In the genomic region with DNA sequence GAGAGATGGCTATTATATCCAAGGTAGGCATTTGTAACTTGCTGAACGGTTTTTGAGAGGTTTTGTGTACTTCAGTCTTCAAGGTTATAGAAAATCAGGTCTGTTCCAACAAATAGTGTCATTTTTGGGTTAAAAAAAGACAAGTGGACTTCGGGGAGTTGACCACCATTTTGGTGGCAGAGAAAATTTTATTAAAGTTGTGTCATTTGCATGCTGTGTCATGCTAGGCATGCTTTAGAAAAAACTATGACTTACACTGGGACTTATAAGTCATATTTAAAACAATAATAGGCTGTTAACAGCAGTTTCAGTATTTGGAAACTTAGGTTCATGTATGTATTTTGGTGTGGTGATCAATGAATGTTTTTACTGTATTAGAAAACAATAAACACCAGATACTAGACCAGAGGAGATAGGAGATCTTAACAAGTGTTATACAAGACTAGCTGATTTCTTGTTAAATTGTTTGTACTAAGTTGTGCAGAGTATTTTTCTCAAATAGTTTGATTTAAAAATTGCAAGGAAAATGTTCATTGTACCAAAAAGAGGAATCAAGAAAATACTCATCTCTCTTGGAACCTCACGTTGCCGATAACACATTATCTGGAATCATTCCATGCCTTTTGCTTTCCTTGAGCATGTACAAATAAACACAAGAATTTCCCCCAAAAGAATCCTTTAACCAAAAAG, we compare ENCODE assay signal across 9 cellular contexts. TPM values are rescaled to one million over a fixed set of nuclear protein-coding genes. Genes with fewer than 3 reads are reported as not detected.
DNase-seq lines count a peak whose midpoint lies in the region; ATAC-seq lines count a peak whose summit lies in the region.
"Had no signal": no experiment of that assay in that cellular context is flagged by ENCODE, and none has a peak within 500 bp of the region (broad histone marks: within the 10 kb centered on the region; RNA-seq: fewer than 3 reads in every experiment).

No MANE protein-coding gene starts in this region.

- H3K27ac ChIP-seq in iPS-20b (ENCODE audit: low read length) (peak overlapping the region; percentile 66), subcutaneous abdominal adipose tissue (ENCODE audit: low read depth, low read length) (no peak overlapping the region), caudate nucleus (ENCODE audit: low read depth, low read length) (no peak overlapping the region)

- peaks cover 12% of the 10 kb centered on the region for H3K4me1 ChIP-seq in iPS-20b (ENCODE audit: insufficient read depth, low read length)
- peaks cover 2 to 28% (median 25%) of the 10 kb centered on the region in 5 donors for H3K4me1 ChIP-seq in subcutaneous abdominal adipose tissue (ENCODE audit: control insufficient read depth in 5 of 5, insufficient read depth in 5 of 5, low read length in 5 of 5)

- H3K27ac Mint-ChIP-seq in activated T-helper 1 cell treated with anti-CD3 and anti-CD28 coated beads, Interleukin-12 subunit alpha, Interleukin-12 subunit beta, Interleukin-2, Interleukin-4 antibody, amounts not matched to agents 30 ng/mL and 10 ng/mL and 1 ng/mL, durations not matched to agents 14 hours and 24 hours and 36 hours: peak overlapping the region; percentile 99

- H3K27me3 ChIP-seq in iPS-20b (ENCODE audit: insufficient read depth, low read length) (no peaks in the 10 kb centered on the region), subcutaneous abdominal adipose tissue (ENCODE audit: control insufficient read depth in 5 of 5, insufficient read depth in 4 of 5, low read length in 5 of 5) (no peaks in the 10 kb centered on the region)
- H3K27me3 ChIP-seq: adrenal gland had no signal

- DNase-seq in activated CD4-positive, CD25-positive, alpha-beta regulatory T cell (lab: John Stamatoyannopoulos, UW): no peak
- no peak for DNase-seq in activated T-helper 1 cell treated with anti-CD3 and anti-CD28 coated beads, Interleukin-12 subunit alpha, Interleukin-12 subunit beta, Interleukin-2, Interleukin-4 antibody, amounts not matched to agents 30 ng/mL and 10 ng/mL and 1 ng/mL, durations not matched to agents 14 hours and 24 hours and 36 hours (ENCODE audit: low spot score)
- DNase-seq in caudate nucleus (lab: John Stamatoyannopoulos, UW) (no peak), NOMO-1 treated with DMSO at 0.1 percent for 48 hours (lab: John Stamatoyannopoulos, UW; ENCODE audit: unreplicated experiment) (no peak)

- H3K4me3 Mint-ChIP-seq in activated T-helper 1 cell treated with anti-CD3 and anti-CD28 coated beads, Interleukin-12 subunit alpha, Interleukin-12 subunit beta, Interleukin-2, Interleukin-4 antibody, amounts not matched to agents 30 ng/mL and 10 ng/mL and 1 ng/mL, durations not matched to agents 14 hours and 24 hours and 36 hours: peak overlapping the region; percentile 99

- H3K4me1 Mint-ChIP-seq in activated T-helper 1 cell treated with anti-CD3 and anti-CD28 coated beads, Interleukin-12 subunit alpha, Interleukin-12 subunit beta, Interleukin-2, Interleukin-4 antibody, amounts not matched to agents 30 ng/mL and 10 ng/mL and 1 ng/mL, durations not matched to agents 14 hours and 24 hours and 36 hours (ENCODE audit: low read depth): peaks cover 65% of the 10 kb centered on the region

- no peaks in the 10 kb centered on the region for H3K9me3 ChIP-seq in iPS-20b (ENCODE audit: insufficient read depth, low read depth, low read length)
- no peaks in the 10 kb centered on the region for H3K9me3 ChIP-seq in subcutaneous abdominal adipose tissue (ENCODE audit: control insufficient read depth in 5 of 5, low read length in 5 of 5)
- H3K9me3 ChIP-seq: adrenal gland had no signal

- H3K36me3 ChIP-seq in iPS-20b (ENCODE audit: insufficient read depth, low read depth, low read length) (peaks cover 57% of the 10 kb centered on the region), subcutaneous abdominal adipose tissue (ENCODE audit: control insufficient read depth in 5 of 5, insufficient read depth in 5 of 5, low read length in 5 of 5) (peaks cover 22 to 43% (median 34%) of the 10 kb centered on the region in 5 donors)

- H3K9ac ChIP-seq in iPS-20b (ENCODE audit: low read depth, low read length) (peak overlapping the region; percentile 99), subcutaneous abdominal adipose tissue (ENCODE audit: low read length in 5 of 5) (peak overlapping the region in 4 of 5 donors; percentile 68 to 84 (median 82))

- H3K27me3 Mint-ChIP-seq in activated T-helper 1 cell treated with anti-CD3 and anti-CD28 coated beads, Interleukin-12 subunit alpha, Interleukin-12 subunit beta, Interleukin-2, Interleukin-4 antibody, amounts not matched to agents 30 ng/mL and 10 ng/mL and 1 ng/mL, durations not matched to agents 14 hours and 24 hours and 36 hours (ENCODE audit: insufficient read depth): no peaks in the 10 kb centered on the region

- no peaks in the 10 kb centered on the region for H3K9me3 Mint-ChIP-seq in activated T-helper 1 cell treated with anti-CD3 and anti-CD28 coated beads, Interleukin-12 subunit alpha, Interleukin-12 subunit beta, Interleukin-2, Interleukin-4 antibody, amounts not matched to agents 30 ng/mL and 10 ng/mL and 1 ng/mL, durations not matched to agents 14 hours and 24 hours and 36 hours

- peak overlapping the region; percentile 93 for H3K4me3 ChIP-seq in iPS-20b (ENCODE audit: low read length)
- H3K4me3 ChIP-seq in subcutaneous abdominal adipose tissue (ENCODE audit: low read depth in 1 of 5, low read length in 5 of 5): peak overlapping the region; percentile 69 to 82 (median 75)

- ATAC-seq in activated CD4-positive, CD25-positive, alpha-beta regulatory T cell treated with anti-CD3 and anti-CD28 coated beads, Interleukin-2, amount 50 U/mL, for 24 hours: peak; percentile 8 to 12
- ATAC-seq in GM21381 (IDR thresholded peaks at IDR 0.05; ENCODE audit: unreplicated experiment): no peak

- H3K36me3 Mint-ChIP-seq in activated T-helper 1 cell treated with anti-CD3 and anti-CD28 coated beads, Interleukin-12 subunit alpha, Interleukin-12 subunit beta, Interleukin-2, Interleukin-4 antibody, amounts not matched to agents 30 ng/mL and 10 ng/mL and 1 ng/mL, durations not matched to agents 14 hours and 24 hours and 36 hours (ENCODE audit: low read depth): peaks cover 52% of the 10 kb centered on the region

- intact Hi-C loops in activated T-helper 1 cell treated with anti-CD3 and anti-CD28 coated beads, Interleukin-12 subunit alpha, Interleukin-12 subunit beta, Interleukin-2, Interleukin-4 antibody, amounts not matched to agents 30 ng/mL and 10 ng/mL and 1 ng/mL, durations not matched to agents 14 hours and 24 hours and 36 hours (cut with micrococcal nuclease): loop anchor here (5.0 to 10.0 kb wide), 6 partner anchors 219 to 1892 kb away; partner anchors contain the start of genes ANKLE2, EP400, SFSWAP and ULK1

RNA-seq across cellular contexts. Expression of gene RAN, which starts 1.4 kb away (rescaled TPM):
- total RNA-seq in activated T-helper 1 cell treated with anti-CD3 and anti-CD28 coated beads, Interleukin-12 subunit alpha, Interleukin-12 subunit beta, Interleukin-2, Interleukin-4 antibody, amounts not matched to agents 30 ng/mL and 10 ng/mL and 1 ng/mL, durations not matched to agents 14 hours and 24 hours and 36 hours: 1,823 and 1,852 TPM in 2 replicates

RNA-seq across cellular contexts. Expression of gene STX2, which starts 34.2 kb away (rescaled TPM):
- 15.9 and 17.9 TPM in 2 replicates for total RNA-seq in activated T-helper 1 cell treated with anti-CD3 and anti-CD28 coated beads, Interleukin-12 subunit alpha, Interleukin-12 subunit beta, Interleukin-2, Interleukin-4 antibody, amounts not matched to agents 30 ng/mL and 10 ng/mL and 1 ng/mL, durations not matched to agents 14 hours and 24 hours and 36 hours
